In genomic region chr19:48813123-48813911, GRCh38 we compare ENCODE assay signal across 9 cellular contexts. TPM values are rescaled to one million over a fixed set of nuclear protein-coding genes. Genes with fewer than 3 reads are reported as not detected.
A peak's percentile ranks its signal among the peaks of the same experiment; 100 is the strongest.
DNase-seq lines count a peak whose midpoint lies in the region; ATAC-seq and TF ChIP-seq lines count a peak whose summit lies in the region.
"Had no signal": no experiment of that assay in that cellular context is flagged by ENCODE, and none has a peak within 500 bp of the region (broad histone marks: within the 10 kb centered on the region; RNA-seq: fewer than 3 reads in every experiment).

No MANE protein-coding gene starts in this region.

- no TSS peak for BruUV-seq in Calu3 (replicated peaks; lab: Mats Ljungman, UMichigan)

- no peak for TF ChIP-seq EP300 in upper lobe of left lung (IDR thresholded peaks at IDR 0.05)

- no peaks in the 10 kb centered on the region for H3K36me3 Mint-ChIP-seq in activated CD4-positive, alpha-beta T cell treated with anti-CD3 and anti-CD28 coated beads for 36 hours (ENCODE audit: low read depth)
- H3K36me3 Mint-ChIP-seq in Calu3 (ENCODE audit: insufficient read depth, unreplicated experiment): peaks cover 34% of the 10 kb centered on the region

- peak overlapping the region; percentile 96 for H3K27ac ChIP-seq in angular gyrus (ENCODE audit: low read depth, low read length)
- H3K27ac ChIP-seq in layer of hippocampus (ENCODE audit: low read depth, low read length): peak overlapping the region; percentile 96
- H3K27ac ChIP-seq in upper lobe of left lung: peak overlapping the region in 3 of 4 donors; percentile 83 to 91 (median 90)

- TF ChIP-seq CTCF in upper lobe of left lung (IDR thresholded peaks at IDR 0.05) (no peak), Calu3 (IDR thresholded peaks at IDR 0.05; ENCODE audit: unreplicated experiment) (no peak)

- no peak for DNase-seq in activated CD4-positive, alpha-beta T cell treated with anti-CD3 and anti-CD28 coated beads for 36 hours
- DNase-seq in activated CD4-positive, alpha-beta T cell treated with anti-CD3 and anti-CD28 coated beads for 1 hour: no peak
- peak in 1 of 2 donors; percentile 74 for DNase-seq in upper lobe of left lung
- DNase-seq in AG08395 (ENCODE audit: low spot score): no peak
- DNase-seq in Calu3: no peak
- DNase-seq: activated CD4-positive, CD25-positive, alpha-beta regulatory T cell treated with anti-CD3 and anti-CD28 coated beads, Interleukin-2, amount 50 U/mL, for 72 hours had no signal

- no peaks in the 10 kb centered on the region for H3K36me3 ChIP-seq in upper lobe of left lung

- no peaks in the 10 kb centered on the region for H3K9me3 Mint-ChIP-seq in activated CD4-positive, alpha-beta T cell treated with anti-CD3 and anti-CD28 coated beads for 36 hours (ENCODE audit: low read depth)
- no peaks in the 10 kb centered on the region for H3K9me3 Mint-ChIP-seq in Calu3 (ENCODE audit: low read depth, unreplicated experiment)

- peak overlapping the region; percentile 30 for H3K4me3 Mint-ChIP-seq in activated CD4-positive, alpha-beta T cell treated with anti-CD3 and anti-CD28 coated beads for 36 hours
- H3K4me3 Mint-ChIP-seq in Calu3 (ENCODE audit: low read depth, unreplicated experiment): no peak overlapping the region

- H3K9me3 ChIP-seq in upper lobe of left lung: no peaks in the 10 kb centered on the region

- POLR2A ChIA-PET in activated CD4-positive, alpha-beta T cell treated with anti-CD3 and anti-CD28 coated beads for 36 hours (lab: Charles Lee): no interaction called here

- H3K27ac Mint-ChIP-seq in activated CD4-positive, alpha-beta T cell treated with anti-CD3 and anti-CD28 coated beads for 36 hours: no peak overlapping the region
- no peak overlapping the region for H3K27ac Mint-ChIP-seq in Calu3 (ENCODE audit: unreplicated experiment)

- no peak overlapping the region for H3K4me3 ChIP-seq in upper lobe of left lung

- peaks cover 24% of the 10 kb centered on the region for H3K4me1 Mint-ChIP-seq in activated CD4-positive, alpha-beta T cell treated with anti-CD3 and anti-CD28 coated beads for 36 hours
- peaks cover 13% of the 10 kb centered on the region for H3K4me1 Mint-ChIP-seq in Calu3 (ENCODE audit: low read depth, unreplicated experiment)

- no peaks in the 10 kb centered on the region for H3K27me3 ChIP-seq in layer of hippocampus (ENCODE audit: control insufficient read depth, insufficient read depth, low read length)
- no peaks in the 10 kb centered on the region for H3K27me3 ChIP-seq in upper lobe of left lung

- no peak for TF ChIP-seq POLR2A in upper lobe of left lung (IDR thresholded peaks at IDR 0.05)

- H3K27me3 Mint-ChIP-seq in activated CD4-positive, alpha-beta T cell treated with anti-CD3 and anti-CD28 coated beads for 36 hours: no peaks in the 10 kb centered on the region
- no peaks in the 10 kb centered on the region for H3K27me3 Mint-ChIP-seq in Calu3 (ENCODE audit: unreplicated experiment)

- ATAC-seq in activated CD4-positive, alpha-beta T cell treated with anti-CD3 and anti-CD28 coated beads for 36 hours: no peak
- ATAC-seq in upper lobe of left lung (ENCODE audit: low FRiP score in 2 of 2) (no peak), GM18511 (IDR thresholded peaks at IDR 0.05; ENCODE audit: unreplicated experiment) (no peak)

- CTCF ChIA-PET in activated CD4-positive, alpha-beta T cell treated with anti-CD3 and anti-CD28 coated beads for 36 hours (lab: Charles Lee): interaction anchor here (0.5 to 0.8 kb wide), 4 partner anchors 18 to 172 kb away, joined by 3 to 5 read pairs (median 3); no protein-coding TSS in a partner anchor
- CTCF ChIA-PET in Calu3 (lab: Charles Lee): no interaction called here

- intact Hi-C loops in activated CD4-positive, alpha-beta T cell treated with anti-CD3 and anti-CD28 coated beads for 36 hours (cut with DNase I, micrococcal nuclease): loop anchor here in 1 of 2 experiments (5.0 kb wide), 1 partner anchor 829 kb away; the partner anchor contains the start of genes RRAS and SCAF1
- intact Hi-C loops in Calu3 (cut with micrococcal nuclease; ENCODE audit: unreplicated experiment): no loop called here

- WGBS in upper lobe of left lung, 2 donors: 90 to 95% methylated on average over 13 to 17 of the region's 21 CpGs

- H3K4me1 ChIP-seq in upper lobe of left lung: peaks cover 14 to 48% (median 34%) of the 10 kb centered on the region in 4 donors

RNA-seq across cellular contexts. Expression of gene BCAT2, which starts 2.5 kb away (rescaled TPM):
- total RNA-seq in activated CD4-positive, alpha-beta T cell treated with anti-CD3 and anti-CD28 coated beads for 36 hours: 10 to 100 TPM; 65.9 to 70.3 TPM
- total RNA-seq in upper lobe of left lung (100 to 1,000 TPM in 1 of 6 donors, 10 to 100 TPM in 5; 50.7 to 221 (median 81.2) TPM), Calu3 (2022) (84.4 and 91.0 TPM in 2 replicates)

RNA-seq across cellular contexts. Expression of gene HSD17B14, which starts 23.0 kb away (rescaled TPM):
- under 1 TPM; 0.21 to 0.83 TPM for total RNA-seq in activated CD4-positive, alpha-beta T cell treated with anti-CD3 and anti-CD28 coated beads for 36 hours
- 10 to 100 TPM; 13.8 to 65.0 (median 28.5) TPM for total RNA-seq in upper lobe of left lung
- total RNA-seq in Calu3 (2022): 2.6 and 5.7 TPM in 2 replicates

RNA-seq across cellular contexts. Expression of gene PLEKHA4, which starts 55.1 kb away (rescaled TPM):
- total RNA-seq in activated CD4-positive, alpha-beta T cell treated with anti-CD3 and anti-CD28 coated beads for 36 hours: 10 to 100 TPM in 1 of 2 experiments, 1 to 10 TPM in 1; 7.0 to 10.9 TPM
- total RNA-seq in upper lobe of left lung (10 to 100 TPM in 5 of 6 donors, 1 to 10 TPM in 1; 6.3 to 34.9 (median 21.2) TPM), Calu3 (2022) (57.6 and 72.2 TPM in 2 replicates)

RNA-seq across cellular contexts. Expression of gene FGF21, which starts 58.0 kb away (rescaled TPM):
- not detected for total RNA-seq in activated CD4-positive, alpha-beta T cell treated with anti-CD3 and anti-CD28 coated beads for 36 hours
- total RNA-seq in upper lobe of left lung: not detected
- not detected in 2 replicates for total RNA-seq in Calu3 (2022)

RNA-seq across cellular contexts. Expression of gene PPP1R15A, which starts 58.9 kb away (rescaled TPM):
- 10 to 100 TPM; 51.6 to 62.4 TPM for total RNA-seq in activated CD4-positive, alpha-beta T cell treated with anti-CD3 and anti-CD28 coated beads for 36 hours
- total RNA-seq in upper lobe of left lung (100 to 1,000 TPM in 5 of 6 donors, 10 to 100 TPM in 1; 96.2 to 194 (median 114) TPM), Calu3 (2022) (118 TPM in 2 replicates)
